10 cellular contexts compared by ENCODE assay signal in genomic region chr11:811446-812245, GRCh38. TPM values are rescaled to one million over a fixed set of nuclear protein-coding genes. Genes with fewer than 3 reads are reported as not detected.
DNase-seq lines count a peak whose midpoint lies in the region; ATAC-seq and TF ChIP-seq lines count a peak whose summit lies in the region.
"Had no signal": no experiment of that assay in that cellular context is flagged by ENCODE, and none has a peak within 500 bp of the region (broad histone marks: within the 10 kb centered on the region; RNA-seq: fewer than 3 reads in every experiment).

No MANE protein-coding gene starts in this region.

- peaks cover 30 to 44% (median 34%) of the 10 kb centered on the region in 3 donors for H3K4me1 Mint-ChIP-seq in CD8-positive, alpha-beta memory T cell

- H3K36me3 Mint-ChIP-seq in CD8-positive, alpha-beta memory T cell: peaks cover 0 to 38% (median 2%) of the 10 kb centered on the region in 3 donors

- no peaks in the 10 kb centered on the region for H3K9me3 Mint-ChIP-seq in CD8-positive, alpha-beta memory T cell

- peak overlapping the region; percentile 84 to 100 (median 95) for H3K4me3 Mint-ChIP-seq in CD8-positive, alpha-beta memory T cell

- in situ Hi-C loops in brain microvascular endothelial cell (cut with HindIII; ENCODE audit: low pct_ligation_motif_present, low sequenced_read_pairs): no loop called here

- peak overlapping the region; percentile 98 for H3K9ac ChIP-seq in muscle layer of colon (ENCODE audit: low read length)

- peaks cover 20% of the 10 kb centered on the region for H3K36me3 ChIP-seq in CD8-positive, alpha-beta memory T cell (ENCODE audit: insufficient read depth, low read length)
- H3K36me3 ChIP-seq in KOPT-K1 (ENCODE audit: insufficient read depth, low read length): peaks cover 55% of the 10 kb centered on the region
- peaks cover 40% of the 10 kb centered on the region for H3K36me3 ChIP-seq in brain microvascular endothelial cell (replicated peaks)
- H3K36me3 ChIP-seq in muscle layer of colon (ENCODE audit: insufficient read depth, low read length): peaks cover 26% of the 10 kb centered on the region

- CTCF ChIA-PET in CD8-positive, alpha-beta memory T cell (lab: Charles Lee): interaction anchor here (0.9 to 1.3 kb wide), 3 partner anchors 11 to 23 kb away, joined by 3 read pairs; no protein-coding TSS in a partner anchor

- no peaks in the 10 kb centered on the region for H3K9me3 ChIP-seq in CD8-positive, alpha-beta memory T cell (ENCODE audit: low read length)
- H3K9me3 ChIP-seq in KOPT-K1 (ENCODE audit: insufficient read depth, low read length, poor library complexity, severe bottlenecking) (no peaks in the 10 kb centered on the region), muscle layer of colon (ENCODE audit: low read length) (no peaks in the 10 kb centered on the region)

- peak overlapping the region; percentile 61 to 100 (median 92) for H3K27ac Mint-ChIP-seq in CD8-positive, alpha-beta memory T cell

- no peak for ATAC-seq in GM19463 (IDR thresholded peaks at IDR 0.05; ENCODE audit: unreplicated experiment)

- H3K4me1 ChIP-seq in CD8-positive, alpha-beta memory T cell (ENCODE audit: insufficient read depth, low read length): peaks cover 26% of the 10 kb centered on the region
- peaks cover 22% of the 10 kb centered on the region for H3K4me1 ChIP-seq in muscle layer of colon (ENCODE audit: insufficient read depth, low read length)

- POLR2A ChIA-PET in CD8-positive, alpha-beta memory T cell (lab: Charles Lee): interaction anchor here (1.8 kb wide), 1 partner anchor 8 kb away, joined by 25 read pairs; the partner anchor contains the start of gene PNPLA2

- no peak overlapping the region for H3K4me3 ChIP-seq in CD8-positive, alpha-beta memory T cell (ENCODE audit: low read length)
- H3K4me3 ChIP-seq in brain microvascular endothelial cell (ENCODE audit: low read depth, low read length) (peak overlapping the region; percentile 92), muscle layer of colon (ENCODE audit: low read depth in 1 of 2, low read length in 2 of 2) (no peak overlapping the region)

- no peaks in the 10 kb centered on the region for H3K27me3 ChIP-seq in CD8-positive, alpha-beta memory T cell (ENCODE audit: insufficient read depth, low read length, poor library complexity, severe bottlenecking)
- no peaks in the 10 kb centered on the region for H3K27me3 ChIP-seq in brain microvascular endothelial cell (replicated peaks)
- H3K27me3 ChIP-seq in muscle layer of colon (ENCODE audit: control insufficient read depth in 1 of 2, insufficient read depth in 2 of 2, low read length in 2 of 2): no peaks in the 10 kb centered on the region

- no peak for DNase-seq in CD8-positive, alpha-beta memory T cell
- DNase-seq in brain microvascular endothelial cell (no peak), NCI-H146 treated with DMSO at 0.1 percent for 48 hours (lab: John Stamatoyannopoulos, UW; ENCODE audit: unreplicated experiment) (no peak), NCI-H1930 (lab: John Stamatoyannopoulos, UW) (no peak), KG1 (lab: John Stamatoyannopoulos, UW) (no peak)
- DNase-seq: amniotic stem cell, NCI-H1417 treated with DMSO at 0.1 percent for 48 hours had no signal

- H3K27ac ChIP-seq in CD8-positive, alpha-beta memory T cell (ENCODE audit: low read depth, low read length): peak overlapping the region; percentile 92
- H3K27ac ChIP-seq in KOPT-K1 (ENCODE audit: low read depth, low read length, poor library complexity, severe bottlenecking) (peak overlapping the region; percentile 97), brain microvascular endothelial cell (no peak overlapping the region), muscle layer of colon (ENCODE audit: low read depth, low read length) (no peak overlapping the region)

- peak; percentile 43 for TF ChIP-seq CTCF in brain microvascular endothelial cell (IDR thresholded peaks at IDR 0.05; ENCODE audit: low read depth, low read length, missing control alignments)

- no peaks in the 10 kb centered on the region for H3K27me3 Mint-ChIP-seq in CD8-positive, alpha-beta memory T cell

RNA-seq across cellular contexts. Expression of gene RPLP2, which starts 1.9 kb away (rescaled TPM):
- 1,000 to 10,000 TPM; 2,769 to 2,922 TPM for total RNA-seq in CD8-positive, alpha-beta memory T cell
- 3,158 TPM for polyA plus RNA-seq in CD8-positive, alpha-beta memory T cell

RNA-seq across cellular contexts. Expression of gene PIDD1, which starts 6.6 kb away (rescaled TPM):
- 10 to 100 TPM; 30.5 to 34.5 TPM for total RNA-seq in CD8-positive, alpha-beta memory T cell
- 4.6 TPM for polyA plus RNA-seq in CD8-positive, alpha-beta memory T cell

RNA-seq across cellular contexts. Expression of gene PNPLA2, which starts 7.1 kb away (rescaled TPM):
- 10 to 100 TPM; 49.8 to 53.0 TPM for total RNA-seq in CD8-positive, alpha-beta memory T cell
- polyA plus RNA-seq in CD8-positive, alpha-beta memory T cell: 41.5 TPM

RNA-seq across cellular contexts. Expression of gene SLC25A22, which starts 13.6 kb away (rescaled TPM):
- 10 to 100 TPM; 73.6 to 77.0 TPM for total RNA-seq in CD8-positive, alpha-beta memory T cell
- polyA plus RNA-seq in CD8-positive, alpha-beta memory T cell: 14.1 TPM

RNA-seq across cellular contexts. Expression of gene CRACR2B, which starts 16.1 kb away (rescaled TPM):
- total RNA-seq in CD8-positive, alpha-beta memory T cell: 1 to 10 TPM; 2.4 to 3.6 TPM
- not detected for polyA plus RNA-seq in CD8-positive, alpha-beta memory T cell

Comparison
In these comparisons a context has a peak if more than half of its experiments do, and no peak if none do; other contexts are left out.
1. H3K27ac ChIP-seq: peak in CD8-positive, alpha-beta memory T cell (single experiment) and KOPT-K1 (single experiment); none in brain microvascular endothelial cell (single experiment) and muscle layer of colon (single experiment).